8 cellular contexts compared by ENCODE assay signal in genomic region chr16:4511441-4512082, GRCh38. TPM values are rescaled to one million over a fixed set of nuclear protein-coding genes. Genes with fewer than 3 reads are reported as not detected.
DNase-seq lines count a peak whose midpoint lies in the region; ATAC-seq and TF ChIP-seq lines count a peak whose summit lies in the region.

No MANE protein-coding gene starts in this region.

- peaks cover 2% of the 10 kb centered on the region for H3K27me3 Mint-ChIP-seq in brain

- H3K4me3 ChIP-seq in suprapubic skin: no peak overlapping the region

- DNase-seq in 8988T (peak; percentile 66), ELF-1 (ENCODE audit: low read depth, low spot score) (peak; percentile 88), NCI-H2227 treated with DMSO at 0.1 percent for 48 hours (lab: John Stamatoyannopoulos, UW) (peak; percentile 37), iris pigment epithelial cell (ENCODE audit: low read depth) (peak; percentile 42), suprapubic skin (ENCODE audit: low spot score in 2 of 2) (no peak)

- H3K27ac ChIP-seq in suprapubic skin: peak overlapping the region; percentile 1

- no peak for TF ChIP-seq POLR2A in suprapubic skin (IDR thresholded peaks at IDR 0.05)

- H3K27me3 ChIP-seq in suprapubic skin: no peaks in the 10 kb centered on the region

- H3K27ac Mint-ChIP-seq in brain: peak overlapping the region; percentile 25 to 53 (median 46)

- TF ChIP-seq EP300 in suprapubic skin (IDR thresholded peaks at IDR 0.05): no peak

- H3K9me3 Mint-ChIP-seq in brain: no peaks in the 10 kb centered on the region

- H3K4me1 Mint-ChIP-seq in brain: peaks cover 24% of the 10 kb centered on the region

- ATAC-seq in GM18517 (IDR thresholded peaks at IDR 0.05; ENCODE audit: unreplicated experiment) (no peak), GM18498 (IDR thresholded peaks at IDR 0.05; ENCODE audit: unreplicated experiment) (no peak)

- H3K4me3 Mint-ChIP-seq in brain: no peak overlapping the region

- H3K36me3 Mint-ChIP-seq in brain: peaks cover 34% of the 10 kb centered on the region

- peaks cover 55% of the 10 kb centered on the region for H3K4me1 ChIP-seq in suprapubic skin

- WGBS in suprapubic skin: 55% methylated on average over 8 of the region's 9 CpGs

- no peaks in the 10 kb centered on the region for H3K9me3 ChIP-seq in suprapubic skin

- H3K36me3 ChIP-seq in suprapubic skin: peaks cover 66% of the 10 kb centered on the region

- TF ChIP-seq CTCF in brain (conservative IDR thresholded peaks at IDR 0.05) (peak; percentile 65 to 79), suprapubic skin (IDR thresholded peaks at IDR 0.05) (peak in 1 of 2 donors; percentile 52)

RNA-seq across cellular contexts. Expression of gene CDIP1, which starts 27.0 kb away (rescaled TPM):
- 161 TPM for polyA plus RNA-seq in brain (ENCODE audit: insufficient read depth, low read depth, low replicate concordance)
- total RNA-seq in suprapubic skin: 10 to 100 TPM; 14.7 to 30.0 (median 21.3) TPM

RNA-seq across cellular contexts. Expression of gene HMOX2, which starts 35.4 kb away (rescaled TPM):
- polyA plus RNA-seq in brain (ENCODE audit: insufficient read depth, low read depth, low replicate concordance): 123 TPM
- 10 to 100 TPM; 43.6 to 64.3 (median 52.7) TPM for total RNA-seq in suprapubic skin

RNA-seq across cellular contexts. Expression of gene NMRAL1, which starts 37.1 kb away (rescaled TPM):
- polyA plus RNA-seq in brain (ENCODE audit: insufficient read depth, low read depth, low replicate concordance): 116 TPM
- 10 to 100 TPM; 52.7 to 72.3 (median 61.6) TPM for total RNA-seq in suprapubic skin

RNA-seq across cellular contexts. Expression of gene C16orf96, which starts 44.6 kb away (rescaled TPM):
- 0.90 TPM for polyA plus RNA-seq in brain (ENCODE audit: insufficient read depth, low read depth, low replicate concordance)
- 1 to 10 TPM in 1 of 4 donors, under 1 TPM in 3; 0.15 to 1.2 (median 0.33) TPM for total RNA-seq in suprapubic skin

Comparison
In these comparisons a context has a peak if more than half of its experiments do, and no peak if none do; other contexts are left out.
1. DNase-seq: peak in 8988T (single experiment), ELF-1 (single experiment), NCI-H2227 treated with DMSO at 0.1 percent for 48 hours (single experiment) and iris pigment epithelial cell (single experiment); none in suprapubic skin (0 of 2).